Comparison of ENCODE assay signal across 1 cellular context in the genomic region with DNA sequence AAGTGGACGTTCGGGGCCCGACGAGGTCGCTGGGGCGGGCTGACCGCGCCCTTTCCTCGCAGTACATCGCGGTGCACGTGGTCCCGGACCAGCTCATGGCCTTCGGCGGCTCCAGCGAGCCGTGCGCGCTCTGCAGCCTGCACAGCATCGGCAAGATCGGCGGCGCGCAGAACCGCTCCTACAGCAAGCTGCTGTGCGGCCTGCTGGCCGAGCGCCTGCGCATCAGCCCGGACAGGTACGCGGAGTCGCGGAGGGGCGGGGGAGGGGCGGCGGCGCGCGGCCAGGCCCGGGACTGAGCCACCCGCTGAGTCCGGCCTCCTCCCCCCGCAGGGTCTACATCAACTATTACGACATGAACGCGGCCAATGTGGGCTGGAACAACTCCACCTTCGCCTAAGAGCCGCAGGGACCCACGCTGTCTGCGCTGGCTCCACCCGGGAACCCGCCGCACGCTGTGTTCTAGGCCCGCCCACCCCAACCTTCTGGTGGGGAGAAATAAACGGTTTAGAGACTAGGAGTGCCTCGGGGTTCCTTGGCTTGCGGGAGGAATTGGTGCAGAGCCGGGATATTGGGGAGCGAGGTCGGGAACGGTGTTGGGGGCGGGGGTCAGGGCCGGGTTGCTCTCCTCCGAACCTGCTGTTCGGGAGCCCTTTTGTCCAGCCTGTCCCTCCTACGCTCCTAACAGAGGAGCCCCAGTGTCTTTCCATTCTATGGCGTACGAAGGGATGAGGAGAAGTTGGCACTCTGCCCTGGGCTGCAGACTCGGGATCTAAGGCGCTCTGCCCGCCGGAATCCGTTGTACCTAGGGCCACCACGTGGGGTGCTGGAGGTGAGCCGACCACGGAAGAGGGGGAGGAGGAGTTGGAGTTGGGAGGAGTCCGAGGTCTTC.
TF ChIP-seq lines count a peak whose summit lies in the region.

No MANE protein-coding gene starts in this region.

TF ChIP-seq in HEK293, 187 proteins besides CTCF, POLR2A, EP300 and RAD21 (continued from another document):
- no peak for TF ChIP-seq HOXA7 (CRISPR knock-in tag; IDR thresholded peaks at IDR 0.05; ENCODE audit: borderline replicate concordance)
- TF ChIP-seq, protein P1, sequence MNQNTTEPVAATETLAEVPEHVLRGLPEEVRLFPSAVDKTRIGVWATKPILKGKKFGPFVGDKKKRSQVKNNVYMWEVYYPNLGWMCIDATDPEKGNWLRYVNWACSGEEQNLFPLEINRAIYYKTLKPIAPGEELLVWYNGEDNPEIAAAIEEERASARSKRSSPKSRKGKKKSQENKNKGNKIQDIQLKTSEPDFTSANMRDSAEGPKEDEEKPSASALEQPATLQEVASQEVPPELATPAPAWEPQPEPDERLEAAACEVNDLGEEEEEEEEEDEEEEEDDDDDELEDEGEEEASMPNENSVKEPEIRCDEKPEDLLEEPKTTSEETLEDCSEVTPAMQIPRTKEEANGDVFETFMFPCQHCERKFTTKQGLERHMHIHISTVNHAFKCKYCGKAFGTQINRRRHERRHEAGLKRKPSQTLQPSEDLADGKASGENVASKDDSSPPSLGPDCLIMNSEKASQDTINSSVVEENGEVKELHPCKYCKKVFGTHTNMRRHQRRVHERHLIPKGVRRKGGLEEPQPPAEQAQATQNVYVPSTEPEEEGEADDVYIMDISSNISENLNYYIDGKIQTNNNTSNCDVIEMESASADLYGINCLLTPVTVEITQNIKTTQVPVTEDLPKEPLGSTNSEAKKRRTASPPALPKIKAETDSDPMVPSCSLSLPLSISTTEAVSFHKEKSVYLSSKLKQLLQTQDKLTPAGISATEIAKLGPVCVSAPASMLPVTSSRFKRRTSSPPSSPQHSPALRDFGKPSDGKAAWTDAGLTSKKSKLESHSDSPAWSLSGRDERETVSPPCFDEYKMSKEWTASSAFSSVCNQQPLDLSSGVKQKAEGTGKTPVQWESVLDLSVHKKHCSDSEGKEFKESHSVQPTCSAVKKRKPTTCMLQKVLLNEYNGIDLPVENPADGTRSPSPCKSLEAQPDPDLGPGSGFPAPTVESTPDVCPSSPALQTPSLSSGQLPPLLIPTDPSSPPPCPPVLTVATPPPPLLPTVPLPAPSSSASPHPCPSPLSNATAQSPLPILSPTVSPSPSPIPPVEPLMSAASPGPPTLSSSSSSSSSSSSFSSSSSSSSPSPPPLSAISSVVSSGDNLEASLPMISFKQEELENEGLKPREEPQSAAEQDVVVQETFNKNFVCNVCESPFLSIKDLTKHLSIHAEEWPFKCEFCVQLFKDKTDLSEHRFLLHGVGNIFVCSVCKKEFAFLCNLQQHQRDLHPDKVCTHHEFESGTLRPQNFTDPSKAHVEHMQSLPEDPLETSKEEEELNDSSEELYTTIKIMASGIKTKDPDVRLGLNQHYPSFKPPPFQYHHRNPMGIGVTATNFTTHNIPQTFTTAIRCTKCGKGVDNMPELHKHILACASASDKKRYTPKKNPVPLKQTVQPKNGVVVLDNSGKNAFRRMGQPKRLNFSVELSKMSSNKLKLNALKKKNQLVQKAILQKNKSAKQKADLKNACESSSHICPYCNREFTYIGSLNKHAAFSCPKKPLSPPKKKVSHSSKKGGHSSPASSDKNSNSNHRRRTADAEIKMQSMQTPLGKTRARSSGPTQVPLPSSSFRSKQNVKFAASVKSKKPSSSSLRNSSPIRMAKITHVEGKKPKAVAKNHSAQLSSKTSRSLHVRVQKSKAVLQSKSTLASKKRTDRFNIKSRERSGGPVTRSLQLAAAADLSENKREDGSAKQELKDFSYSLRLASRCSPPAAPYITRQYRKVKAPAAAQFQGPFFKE (tag by site-specific recombination; IDR thresholded peaks at IDR 0.05; ENCODE audit: borderline replicate concordance), result no peak
- TF ChIP-seq ZNF121 (tag by site-specific recombination; IDR thresholded peaks at IDR 0.05), result no peak
- TF ChIP-seq SP2 (tag by site-specific recombination; IDR thresholded peaks at IDR 0.05), result peak; percentile 55
- TF ChIP-seq ZNF24 (tag by site-specific recombination; IDR thresholded peaks at IDR 0.05), result 0 out of 2 replicates have a peak, but pooled peaks have one; percentile 51
- no peak for TF ChIP-seq ZNF146 (tag by site-specific recombination; IDR thresholded peaks at IDR 0.05)
- TF ChIP-seq KLF10 (tag by site-specific recombination; IDR thresholded peaks at IDR 0.05), result peak; percentile 75
